ENCODE assay signal across 8 cellular contexts in genomic region chr16:30805370-30806169, GRCh38. TPM values are rescaled to one million over a fixed set of nuclear protein-coding genes. Genes with fewer than 3 reads are reported as not detected.
A peak's percentile ranks its signal among the peaks of the same experiment; 100 is the strongest.
DNase-seq lines count a peak whose midpoint lies in the region; ATAC-seq and TF ChIP-seq lines count a peak whose summit lies in the region.

No MANE protein-coding gene starts in this region.

- DNase-seq in activated gamma-delta T cell treated with Interleukin-2 at 50 U/mL for 16 hours (peak; percentile 62), activated gamma-delta T cell (lab: John Stamatoyannopoulos, UW) (no peak), NCI-H2029 (lab: John Stamatoyannopoulos, UW) (peak; percentile 72), activated B cell treated with CpG ODN at 0.5 μM for 24 hours (peak; percentile 54), immature natural killer cell (peak; percentile 53 to 61 (median 53))
- no peak for DNase-seq in central memory CD8-positive, alpha-beta T cell (ENCODE audit: low spot score in 2 of 2)

- peak overlapping the region; percentile 87 for H3K4me2 ChIP-seq in skeletal muscle satellite cell (ENCODE audit: low read length)

- intact Hi-C loops in activated B cell treated with CpG ODN at 0.5 μM for 24 hours (cut with micrococcal nuclease) = loop anchor here (1.0 to 5.0 kb wide), 3 partner anchors 18 to 70 kb away; partner anchors contain the start of gene ZNF629

- H3K4me3 ChIP-seq in skeletal muscle satellite cell (ENCODE audit: low read length) = peak overlapping the region; percentile 85

- H3K36me3 ChIP-seq in skeletal muscle satellite cell (ENCODE audit: insufficient read depth, low read length) = no peaks in the 10 kb centered on the region

- H3K4me3 Mint-ChIP-seq in activated B cell treated with CpG ODN at 0.5 μM for 24 hours (peak overlapping the region; percentile 82), immature natural killer cell (peak overlapping the region; percentile 78 to 93 (median 86))
- H3K4me3 Mint-ChIP-seq in central memory CD8-positive, alpha-beta T cell = peak overlapping the region; percentile 78

- POLR2A ChIA-PET in activated B cell treated with CpG ODN at 0.5 μM for 24 hours (lab: Charles Lee) = interaction anchor here (0.5 to 3.0 kb wide), 25 partner anchors 9 to 374 kb away, joined by 3 to 27 read pairs (median 4); partner anchors contain the start of genes CTF1, FUS, PHKG2 and PRR14

- peak overlapping the region; percentile 93 for H3K9ac ChIP-seq in skeletal muscle satellite cell (ENCODE audit: low read depth, low read length)

- ATAC-seq in activated B cell treated with CpG ODN at 0.5 μM for 24 hours (ENCODE audit: low read depth) (peak; percentile 73), GM18861 (IDR thresholded peaks at IDR 0.05; ENCODE audit: unreplicated experiment) (no peak)
- ATAC-seq in central memory CD8-positive, alpha-beta T cell (replicated peaks; ENCODE audit: extremely low read depth, poor library complexity, severe bottlenecking) = peak; percentile 70

- H3K36me3 Mint-ChIP-seq in activated B cell treated with CpG ODN at 0.5 μM for 24 hours (ENCODE audit: low read depth) (no peaks in the 10 kb centered on the region), immature natural killer cell (no peaks in the 10 kb centered on the region)
- no peaks in the 10 kb centered on the region for H3K36me3 Mint-ChIP-seq in central memory CD8-positive, alpha-beta T cell (ENCODE audit: insufficient read depth)

- H3K27ac Mint-ChIP-seq in activated B cell treated with CpG ODN at 0.5 μM for 24 hours (peak overlapping the region; percentile 30), immature natural killer cell (peak overlapping the region; percentile 78 to 87 (median 82))
- peak overlapping the region; percentile 77 for H3K27ac Mint-ChIP-seq in central memory CD8-positive, alpha-beta T cell (ENCODE audit: low read depth)

- no peak for TF ChIP-seq CTCF in activated B cell treated with CpG ODN at 0.5 μM for 24 hours (IDR thresholded peaks at IDR 0.05)

- H3K4me1 Mint-ChIP-seq in activated B cell treated with CpG ODN at 0.5 μM for 24 hours (peaks cover 22% of the 10 kb centered on the region), immature natural killer cell (peaks cover 17 to 19% of the 10 kb centered on the region in 2 donors)
- peaks cover 16% of the 10 kb centered on the region for H3K4me1 Mint-ChIP-seq in central memory CD8-positive, alpha-beta T cell

- no peaks in the 10 kb centered on the region for H3K9me3 ChIP-seq in skeletal muscle satellite cell (replicated peaks; ENCODE audit: low read length)

- H3K9me3 Mint-ChIP-seq in activated B cell treated with CpG ODN at 0.5 μM for 24 hours (no peaks in the 10 kb centered on the region), immature natural killer cell (no peaks in the 10 kb centered on the region)
- no peaks in the 10 kb centered on the region for H3K9me3 Mint-ChIP-seq in central memory CD8-positive, alpha-beta T cell

- H3K4me1 ChIP-seq in skeletal muscle satellite cell (ENCODE audit: control insufficient read depth, insufficient read depth, low read length) = peaks cover 13% of the 10 kb centered on the region

- H3K27me3 Mint-ChIP-seq in activated B cell treated with CpG ODN at 0.5 μM for 24 hours (no peaks in the 10 kb centered on the region), immature natural killer cell (ENCODE audit: low read depth in 3 of 3) (peaks cover 4 to 7% (median 6%) of the 10 kb centered on the region in 3 donors)
- peaks cover 11% of the 10 kb centered on the region for H3K27me3 Mint-ChIP-seq in central memory CD8-positive, alpha-beta T cell

- CTCF ChIA-PET in activated B cell treated with CpG ODN at 0.5 μM for 24 hours (lab: Charles Lee) = interaction anchor here (1.0 to 2.4 kb wide), 7 partner anchors 9 to 136 kb away, joined by 3 to 10 read pairs (median 5); partner anchors contain the start of gene ZNF629

- no peaks in the 10 kb centered on the region for H3K27me3 ChIP-seq in skeletal muscle satellite cell (ENCODE audit: control insufficient read depth, insufficient read depth, low read length)

RNA-seq across cellular contexts. Expression of gene ZNF629, which starts 18.6 kb away (rescaled TPM):
- total RNA-seq in activated B cell treated with CpG ODN at 0.5 μM for 24 hours = 9.1 and 9.3 TPM in 2 replicates
- polyA plus RNA-seq in immature natural killer cell = 1 to 10 TPM in 1 of 3 donors, under 1 TPM in 2; 0.09 to 1.1 (median 0.16) TPM
- 10.4 and 12.2 TPM in 2 replicates for total RNA-seq in skeletal muscle satellite cell (2012; rRNA removed)

RNA-seq across cellular contexts. Expression of gene RNF40, which starts 43.4 kb away (rescaled TPM):
- total RNA-seq in activated B cell treated with CpG ODN at 0.5 μM for 24 hours = 99.6 and 117 TPM in 2 replicates
- 10 to 100 TPM; 19.3 to 87.3 (median 24.6) TPM for polyA plus RNA-seq in immature natural killer cell
- total RNA-seq in skeletal muscle satellite cell (2012; rRNA removed) = 63.6 and 80.4 TPM in 2 replicates

RNA-seq across cellular contexts. Expression of gene CFAP119, which starts 43.7 kb away (rescaled TPM):
- 6.2 and 8.8 TPM in 2 replicates for total RNA-seq in activated B cell treated with CpG ODN at 0.5 μM for 24 hours
- 1 to 10 TPM in 1 of 3 donors, under 1 TPM in 1, not detected in 1; 0.76 to 1.0 TPM for polyA plus RNA-seq in immature natural killer cell
- total RNA-seq in skeletal muscle satellite cell (2012; rRNA removed) = 1.8 and 4.6 TPM in 2 replicates

RNA-seq across cellular contexts. Expression of gene PHKG2, which starts 57.3 kb away (rescaled TPM):
- 45.3 and 51.4 TPM in 2 replicates for total RNA-seq in activated B cell treated with CpG ODN at 0.5 μM for 24 hours
- polyA plus RNA-seq in immature natural killer cell = 10 to 100 TPM; 49.2 to 91.0 (median 62.7) TPM
- total RNA-seq in skeletal muscle satellite cell (2012; rRNA removed) = 17.2 and 22.5 TPM in 2 replicates

Comparison
In these comparisons a context has a peak if more than half of its experiments do, and no peak if none do; other contexts are left out.
1. DNase-seq: peak in activated gamma-delta T cell treated with Interleukin-2 at 50 U/mL for 16 hours (single experiment), NCI-H2029 (single experiment), activated B cell treated with CpG ODN at 0.5 μM for 24 hours (single experiment) and immature natural killer cell (3 of 3); none in activated gamma-delta T cell (single experiment) and central memory CD8-positive, alpha-beta T cell (0 of 2).
2. H3K27ac Mint-ChIP-seq: peak in every context shown above with its lines; median percentile 82 in immature natural killer cell; 77 in central memory CD8-positive, alpha-beta T cell; 30 in activated B cell treated with CpG ODN at 0.5 μM for 24 hours.
3. Peak in every context shown above with its lines, with median percentiles within 50 percentile points of each other: H3K4me3 Mint-ChIP-seq.